Comparison of ENCODE assay signal across 1 cellular context in the genomic region with DNA sequence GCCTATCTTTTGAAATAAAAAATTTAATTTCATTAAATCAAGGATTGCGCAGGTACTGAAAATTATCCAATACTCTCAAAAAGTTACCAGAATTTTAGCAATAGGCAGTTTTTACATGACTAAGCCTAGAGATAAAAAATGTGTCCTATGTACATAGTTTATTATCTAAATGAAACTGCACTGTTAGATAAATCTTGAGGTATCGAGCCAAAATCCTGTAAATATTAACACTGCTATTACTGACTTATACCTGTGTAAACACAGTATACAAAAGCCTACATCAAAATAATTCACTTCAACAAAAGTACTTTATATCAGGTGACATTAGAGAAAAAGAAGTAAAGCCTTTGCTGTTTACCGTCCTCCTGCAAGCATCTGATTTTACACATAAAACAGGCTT.
TF ChIP-seq lines count a peak whose summit lies in the region.

No MANE protein-coding gene starts in this region.

TF ChIP-seq in WTC11, 78 proteins besides CTCF, POLR2A, EP300 and RAD21 (continued from another document):
- TF ChIP-seq, protein P1, sequence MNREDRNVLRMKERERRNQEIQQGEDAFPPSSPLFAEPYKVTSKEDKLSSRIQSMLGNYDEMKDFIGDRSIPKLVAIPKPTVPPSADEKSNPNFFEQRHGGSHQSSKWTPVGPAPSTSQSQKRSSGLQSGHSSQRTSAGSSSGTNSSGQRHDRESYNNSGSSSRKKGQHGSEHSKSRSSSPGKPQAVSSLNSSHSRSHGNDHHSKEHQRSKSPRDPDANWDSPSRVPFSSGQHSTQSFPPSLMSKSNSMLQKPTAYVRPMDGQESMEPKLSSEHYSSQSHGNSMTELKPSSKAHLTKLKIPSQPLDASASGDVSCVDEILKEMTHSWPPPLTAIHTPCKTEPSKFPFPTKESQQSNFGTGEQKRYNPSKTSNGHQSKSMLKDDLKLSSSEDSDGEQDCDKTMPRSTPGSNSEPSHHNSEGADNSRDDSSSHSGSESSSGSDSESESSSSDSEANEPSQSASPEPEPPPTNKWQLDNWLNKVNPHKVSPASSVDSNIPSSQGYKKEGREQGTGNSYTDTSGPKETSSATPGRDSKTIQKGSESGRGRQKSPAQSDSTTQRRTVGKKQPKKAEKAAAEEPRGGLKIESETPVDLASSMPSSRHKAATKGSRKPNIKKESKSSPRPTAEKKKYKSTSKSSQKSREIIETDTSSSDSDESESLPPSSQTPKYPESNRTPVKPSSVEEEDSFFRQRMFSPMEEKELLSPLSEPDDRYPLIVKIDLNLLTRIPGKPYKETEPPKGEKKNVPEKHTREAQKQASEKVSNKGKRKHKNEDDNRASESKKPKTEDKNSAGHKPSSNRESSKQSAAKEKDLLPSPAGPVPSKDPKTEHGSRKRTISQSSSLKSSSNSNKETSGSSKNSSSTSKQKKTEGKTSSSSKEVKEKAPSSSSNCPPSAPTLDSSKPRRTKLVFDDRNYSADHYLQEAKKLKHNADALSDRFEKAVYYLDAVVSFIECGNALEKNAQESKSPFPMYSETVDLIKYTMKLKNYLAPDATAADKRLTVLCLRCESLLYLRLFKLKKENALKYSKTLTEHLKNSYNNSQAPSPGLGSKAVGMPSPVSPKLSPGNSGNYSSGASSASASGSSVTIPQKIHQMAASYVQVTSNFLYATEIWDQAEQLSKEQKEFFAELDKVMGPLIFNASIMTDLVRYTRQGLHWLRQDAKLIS (CRISPR knock-in tag; IDR thresholded peaks at IDR 0.05; ENCODE audit: borderline replicate concordance), result no peak
- TF ChIP-seq JUN (CRISPR knock-in tag; IDR thresholded peaks at IDR 0.05) (no peak), E2F5 (CRISPR knock-in tag; IDR thresholded peaks at IDR 0.05) (no peak)
